In genomic region chr10:72277340-72277995, GRCh38 we compare ENCODE assay signal across 9 cellular contexts. TPM values are rescaled to one million over a fixed set of nuclear protein-coding genes. Genes with fewer than 3 reads are reported as not detected.
DNase-seq lines count a peak whose midpoint lies in the region; ATAC-seq and TF ChIP-seq lines count a peak whose summit lies in the region.
"Had no signal": no experiment of that assay in that cellular context is flagged by ENCODE, and none has a peak within 500 bp of the region (broad histone marks: within the 10 kb centered on the region; RNA-seq: fewer than 3 reads in every experiment).

No MANE protein-coding gene starts in this region.

- no peaks in the 10 kb centered on the region for H3K27me3 ChIP-seq in GM23338 (ENCODE audit: insufficient read depth)
- H3K27me3 ChIP-seq in skeletal muscle tissue (ENCODE audit: control insufficient read depth in 3 of 3, insufficient read depth in 3 of 3, low read length in 3 of 3) = no peaks in the 10 kb centered on the region

- TF ChIP-seq CTCF in GM23338 (conservative IDR thresholded peaks at IDR 0.05; ENCODE audit: low read depth in 2 of 2) (peak in 1 of 2 experiments; percentile 33; a peak in 2 of 4 replicates), WTC11 (IDR thresholded peaks at IDR 0.05) (no peak), foreskin fibroblast (IDR thresholded peaks at IDR 0.05; ENCODE audit: low read depth, low read length) (no peak)

- no peak for ATAC-seq in GM23338
- no peak for ATAC-seq in WTC11
- ATAC-seq in GM21576 (IDR thresholded peaks at IDR 0.05; ENCODE audit: unreplicated experiment) = no peak

- H3K36me3 ChIP-seq in GM23338 (ENCODE audit: insufficient read depth) (peaks cover 6% of the 10 kb centered on the region), skeletal muscle tissue (ENCODE audit: control insufficient read depth in 3 of 3, insufficient read depth in 3 of 3, low read length in 3 of 3) (peaks cover 9 to 13% (median 10%) of the 10 kb centered on the region in 3 donors)

- POLR2A ChIA-PET in WTC11 (lab: Charles Lee) = interaction anchor here (0.6 to 3.3 kb wide), 15 partner anchors 8 to 60 kb away, joined by 3 to 29 read pairs (median 4); no protein-coding TSS in a partner anchor

- CTCF ChIA-PET in WTC11 (lab: Charles Lee) = interaction anchor here (0.8 to 4.2 kb wide), 8 partner anchors 17 to 61 kb away, joined by 3 to 22 read pairs (median 4); no protein-coding TSS in a partner anchor

- no peaks in the 10 kb centered on the region for H3K9me2 ChIP-seq in GM23338 (ENCODE audit: insufficient read depth)

- H3K27ac Mint-ChIP-seq in GM23338 (no peak overlapping the region), WTC11 (peak overlapping the region; percentile 19; the same call in 1 of the 2 replicates)

- no peak overlapping the region for H3K4me3 ChIP-seq in GM23338
- H3K4me3 ChIP-seq in foreskin fibroblast (ENCODE audit: low read depth in 1 of 2, low read length in 2 of 2) = no peak overlapping the region
- H3K4me3 ChIP-seq in skeletal muscle tissue (ENCODE audit: low read length in 3 of 3) = no peak overlapping the region

- H3K9me3 Mint-ChIP-seq in GM23338 = no peaks in the 10 kb centered on the region
- no peaks in the 10 kb centered on the region for H3K9me3 Mint-ChIP-seq in WTC11

- H3K9ac ChIP-seq in skeletal muscle tissue (ENCODE audit: low read depth in 1 of 3, low read length in 3 of 3) = peak overlapping the region in 1 of 3 donors; percentile 33

- H4K20me1 ChIP-seq in GM23338 (replicated peaks; ENCODE audit: insufficient read depth) = peaks cover 10% of the 10 kb centered on the region

- H3K4me3 Mint-ChIP-seq in GM23338 (no peak overlapping the region), WTC11 (no peak overlapping the region)

- H3K4me2 ChIP-seq in GM23338 = no peak overlapping the region

- H3K36me3 Mint-ChIP-seq in GM23338 (ENCODE audit: low read depth) = peaks cover 29% of the 10 kb centered on the region
- H3K36me3 Mint-ChIP-seq in WTC11 = peaks cover 20% of the 10 kb centered on the region

- no peaks in the 10 kb centered on the region for H3K9me3 ChIP-seq in skeletal muscle tissue (ENCODE audit: control insufficient read depth in 3 of 3, low read length in 3 of 3)

- DNase-seq in GM23338 (ENCODE audit: low spot score) = peak; percentile 12
- no peak for DNase-seq in WTC11 (ENCODE audit: low spot score)
- DNase-seq in foreskin fibroblast = peak; percentile 24 to 46
- DNase-seq in NCI-H524 treated with DMSO at 0.1 percent for 48 hours (lab: John Stamatoyannopoulos, UW) = no peak
- no peak for DNase-seq in NOMO-1 (lab: John Stamatoyannopoulos, UW; ENCODE audit: unreplicated experiment in 2 of 2)
- DNase-seq in NCI-H1694 treated with DMSO at 0.1 percent for 48 hours (lab: John Stamatoyannopoulos, UW) = no peak
- DNase-seq: activated CD4-positive, alpha-beta T cell treated with anti-CD3 and anti-CD28 coated beads for 48 hours had no signal

- peak overlapping the region; percentile 78 for H3K27ac ChIP-seq in GM23338 (ENCODE audit: low read depth)
- peak overlapping the region; percentile 97 for H3K27ac ChIP-seq in skeletal muscle tissue (ENCODE audit: low read depth, low read length)

- peaks cover 20% of the 10 kb centered on the region; the same call in 1 of the 2 replicates for H3F3A ChIP-seq in GM23338 (replicated peaks; ENCODE audit: low read depth)

- H3K79me2 ChIP-seq in GM23338 (replicated peaks; ENCODE audit: insufficient read depth) = peaks cover 22% of the 10 kb centered on the region

- peaks cover 27% of the 10 kb centered on the region for H3K4me1 Mint-ChIP-seq in GM23338
- peaks cover 27% of the 10 kb centered on the region for H3K4me1 Mint-ChIP-seq in WTC11

- no peak overlapping the region for H2AFZ ChIP-seq in GM23338

- H3K27me3 Mint-ChIP-seq in GM23338 (ENCODE audit: insufficient read depth, low read depth, poor library complexity) (peaks cover 23% of the 10 kb centered on the region), WTC11 (ENCODE audit: low read depth) (no peaks in the 10 kb centered on the region; the same call in 1 of the 2 replicates)

- H3K4me1 ChIP-seq in GM23338 (ENCODE audit: insufficient read depth) = peaks cover 15% of the 10 kb centered on the region
- peaks cover 28 to 53% (median 52%) of the 10 kb centered on the region in 3 donors for H3K4me1 ChIP-seq in skeletal muscle tissue (ENCODE audit: control insufficient read depth in 3 of 3, insufficient read depth in 3 of 3, low read length in 3 of 3)

TF ChIP-seq in WTC11, 78 proteins besides CTCF, POLR2A, EP300 and RAD21:
- TF ChIP-seq CBFB (CRISPR knock-in tag; IDR thresholded peaks at IDR 0.05; ENCODE audit: low read depth) = no peak
- no peak for TF ChIP-seq TP53 (CRISPR knock-in tag; IDR thresholded peaks at IDR 0.05)
- TF ChIP-seq ZNF219 (CRISPR knock-in tag; IDR thresholded peaks at IDR 0.05; ENCODE audit: borderline replicate concordance) = no peak
- TF ChIP-seq ATF1 (CRISPR knock-in tag; IDR thresholded peaks at IDR 0.05) = no peak
- no peak for TF ChIP-seq FOXP1 (CRISPR knock-in tag; IDR thresholded peaks at IDR 0.05; ENCODE audit: borderline replicate concordance)
- TF ChIP-seq ZNF263 (CRISPR knock-in tag; IDR thresholded peaks at IDR 0.05; ENCODE audit: low read depth) = no peak
- no peak for TF ChIP-seq MXD4 (CRISPR knock-in tag; IDR thresholded peaks at IDR 0.05; ENCODE audit: borderline replicate concordance)
- TF ChIP-seq NR2C2 (CRISPR knock-in tag; IDR thresholded peaks at IDR 0.05) = no peak
- no peak for TF ChIP-seq USF1 (CRISPR knock-in tag; IDR thresholded peaks at IDR 0.05)
- no peak for TF ChIP-seq MLX (CRISPR knock-in tag; IDR thresholded peaks at IDR 0.05)
- no peak for TF ChIP-seq NR1H2 (CRISPR knock-in tag; IDR thresholded peaks at IDR 0.05)
- TF ChIP-seq MAX (CRISPR knock-in tag; IDR thresholded peaks at IDR 0.05) = no peak
- no peak for TF ChIP-seq ZNF423 (CRISPR knock-in tag; IDR thresholded peaks at IDR 0.05)
TF ChIP-seq in WTC11: peak in this region for 0.

RNA-seq across cellular contexts. Expression of gene DDIT4, which starts 3.7 kb away (rescaled TPM):
- total RNA-seq in GM23338 (2014; rRNA removed; shearing (Covaris generic)) = 110 and 136 TPM in 2 replicates
- 108 and 114 TPM in 2 replicates for polyA plus RNA-seq in GM23338 (2016; fragmentation: Nextera tagmentation; extraction: Ambion mirVana)
- total RNA-seq in WTC11 (2021) (118 to 158 TPM (median 153 TPM) in 3 replicates), skeletal muscle tissue (87.2 TPM)

Comparison
In these comparisons a context has a peak if more than half of its experiments do, and no peak if none do; other contexts are left out.
1. DNase-seq: peak in GM23338 (single experiment) and foreskin fibroblast (2 of 2); none in WTC11 (single experiment), NCI-H524 treated with DMSO at 0.1 percent for 48 hours (single experiment), NOMO-1 (0 of 2) and NCI-H1694 treated with DMSO at 0.1 percent for 48 hours (single experiment).